ENCODE assay signal across 19 cellular contexts in the genomic region with DNA sequence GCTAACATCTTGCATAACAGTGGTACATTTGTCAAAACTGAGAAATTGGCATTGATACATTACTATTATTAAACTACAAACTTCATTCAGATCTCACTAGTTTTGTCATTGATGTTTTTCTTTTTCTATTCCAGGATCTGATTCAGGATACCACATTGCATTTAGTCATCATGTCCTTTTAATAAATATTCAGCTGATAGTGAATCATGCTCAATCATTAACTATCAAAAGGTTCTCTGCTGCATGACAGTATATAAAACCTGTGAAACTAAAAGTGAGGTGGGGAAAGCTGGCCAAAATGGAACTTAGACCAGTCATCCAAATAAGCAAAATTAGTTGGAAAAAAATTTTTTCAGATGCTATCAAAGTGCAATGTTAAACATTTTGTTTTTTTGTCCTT. TPM values are rescaled to one million over a fixed set of nuclear protein-coding genes. Genes with fewer than 3 reads are reported as not detected.
DNase-seq lines count a peak whose midpoint lies in the region; ATAC-seq, FAIRE-seq and TF ChIP-seq lines count a peak whose summit lies in the region.
"Had no signal": no experiment of that assay in that cellular context is flagged by ENCODE, and none has a peak within 500 bp of the region (broad histone marks: within the 10 kb centered on the region; RNA-seq: fewer than 3 reads in every experiment).

No MANE protein-coding gene starts in this region.

- no peaks in the 10 kb centered on the region for H3K36me3 ChIP-seq in astrocyte (ENCODE audit: insufficient read depth, low read length)
- H3K36me3 ChIP-seq: BLaER1 had no signal

- TF ChIP-seq CTCF in A549 (IDR thresholded peaks at IDR 0.05): no peak
- TF ChIP-seq CTCF in astrocyte (IDR thresholded peaks at IDR 0.05; ENCODE audit: insufficient read depth, low read depth, low read length): no peak

- no peak overlapping the region for H3K9ac ChIP-seq in astrocyte (ENCODE audit: low read length)
- H3K9ac ChIP-seq: BLaER1 had no signal

- H3K36me3 Mint-ChIP-seq in astrocyte (ENCODE audit: low read depth, unreplicated experiment): no peaks in the 10 kb centered on the region
- H3K36me3 Mint-ChIP-seq: CD14-positive monocyte; CD4-positive, alpha-beta memory T cell had no signal

- no peaks in the 10 kb centered on the region for H3K4me1 Mint-ChIP-seq in astrocyte (ENCODE audit: low read depth, unreplicated experiment)
- H3K4me1 Mint-ChIP-seq: CD14-positive monocyte; CD4-positive, alpha-beta memory T cell had no signal

- H3K4me3 ChIP-seq in A549: no peak overlapping the region
- no peak overlapping the region for H3K4me3 ChIP-seq in astrocyte (ENCODE audit: insufficient read depth, low read depth, low read length)
- H3K4me3 ChIP-seq: BLaER1 had no signal

- no peaks in the 10 kb centered on the region for H3K9me3 ChIP-seq in A549
- H3K9me3 ChIP-seq in astrocyte (ENCODE audit: insufficient read depth, low read depth, low read length): no peaks in the 10 kb centered on the region
- H3K9me3 ChIP-seq: BLaER1 had no signal

- H3K4me2 ChIP-seq in A549 (no peak overlapping the region), astrocyte (ENCODE audit: low read length) (no peak overlapping the region)
- H3K4me2 ChIP-seq: BLaER1 had no signal

- no peak overlapping the region for H3K27ac ChIP-seq in A549
- no peak overlapping the region for H3K27ac ChIP-seq in astrocyte (ENCODE audit: low read depth, low read length)
- H3K27ac ChIP-seq: 22Rv1, BLaER1, HL-60 had no signal

- no peaks in the 10 kb centered on the region for H3K27me3 ChIP-seq in astrocyte (ENCODE audit: insufficient read depth, low read length)

- FAIRE-seq in A549 (lab: Jason Lieb, UNC): peak; percentile 43
- peak; percentile 97 for FAIRE-seq in astrocyte (lab: Jason Lieb, UNC)

- no peak for TF ChIP-seq EP300 in A549 (IDR thresholded peaks at IDR 0.05)

- ATAC-seq in A549 (no peak), HG02981 (IDR thresholded peaks at IDR 0.05; ENCODE audit: unreplicated experiment) (no peak), GM19395 (IDR thresholded peaks at IDR 0.05; ENCODE audit: unreplicated experiment) (no peak)
- ATAC-seq: HCT116 had no signal

- TF ChIP-seq RAD21 in A549 (conservative IDR thresholded peaks at IDR 0.05 in 1 of 2, IDR thresholded peaks at IDR 0.05 in 1 of 2): no peak

- H3K27ac Mint-ChIP-seq in astrocyte (ENCODE audit: unreplicated experiment): no peak overlapping the region
- H3K27ac Mint-ChIP-seq: CD14-positive monocyte; CD4-positive, alpha-beta memory T cell had no signal

- H3K4me1 ChIP-seq in A549 (no peaks in the 10 kb centered on the region), astrocyte (ENCODE audit: insufficient read depth, low read length) (no peaks in the 10 kb centered on the region)

- POLR2A ChIA-PET in A549 (lab: Yijun Ruan, JAX): no interaction called here

- no peaks in the 10 kb centered on the region for H3K27me3 Mint-ChIP-seq in astrocyte (ENCODE audit: low read depth, unreplicated experiment)

- DNase-seq in A549 (ENCODE audit: low read depth in 1 of 2, low spot score in 1 of 2) (no peak), astrocyte (ENCODE audit: low read depth) (no peak), kidney glomerular epithelial cell (lab: John Stamatoyannopoulos, UW) (peak; percentile 9), renal cortical epithelial cell (ENCODE audit: low read depth) (peak; percentile 74)
- DNase-seq in activated CD8-positive, alpha-beta memory T cell treated with anti-CD3 and anti-CD28 coated beads for 24 hours: no peak
- DNase-seq: Calu3; CD4-positive, alpha-beta memory T cell; DMS79 treated with DMSO at 0.1 percent for 48 hours; GF-D8; GOT3; H7 had no signal

- H3K4me3 Mint-ChIP-seq in astrocyte (ENCODE audit: unreplicated experiment): no peak overlapping the region
- H3K4me3 Mint-ChIP-seq: CD14-positive monocyte; CD4-positive, alpha-beta memory T cell had no signal

- CTCF ChIA-PET in A549 (lab: Yijun Ruan, JAX): interaction anchor here (1.3 kb wide), 1 partner anchor 11 kb away, joined by 3 read pairs; no protein-coding TSS in a partner anchor

- no peaks in the 10 kb centered on the region for H4K20me1 ChIP-seq in astrocyte (ENCODE audit: insufficient read depth, low read length)

- H3K9me3 Mint-ChIP-seq in astrocyte (ENCODE audit: unreplicated experiment): no peaks in the 10 kb centered on the region
- H3K9me3 Mint-ChIP-seq: CD4-positive, alpha-beta memory T cell had no signal

- H2AFZ ChIP-seq in astrocyte (ENCODE audit: low read depth, low read length): no peak overlapping the region

- TF ChIP-seq POLR2A in A549 (IDR thresholded peaks at IDR 0.05; ENCODE audit: low read length): no peak

- no peaks in the 10 kb centered on the region for H3K79me2 ChIP-seq in astrocyte (ENCODE audit: insufficient read depth, low read length)

TF ChIP-seq in A549, 52 proteins besides CTCF, POLR2A, EP300 and RAD21:
- TF ChIP-seq CBX2 (IDR thresholded peaks at IDR 0.05; ENCODE audit: borderline replicate concordance, low read depth): no peak
- no peak for TF ChIP-seq KDM1A (IDR thresholded peaks at IDR 0.05; ENCODE audit: low read depth)
- TF ChIP-seq FOSB (CRISPR knock-in tag; IDR thresholded peaks at IDR 0.05): no peak
- no peak for TF ChIP-seq HDAC2 (IDR thresholded peaks at IDR 0.05)
- no peak for TF ChIP-seq TP53 (CRISPR knock-in tag; IDR thresholded peaks at IDR 0.05)
- no peak for TF ChIP-seq FOSL2 (IDR thresholded peaks at IDR 0.05)
- TF ChIP-seq FOSL2 (CRISPR knock-in tag; IDR thresholded peaks at IDR 0.05): no peak
- TF ChIP-seq HOXB13 (CRISPR knock-in tag; IDR thresholded peaks at IDR 0.05; ENCODE audit: low read depth): no peak
- no peak for TF ChIP-seq POLR2AphosphoS2 (conservative IDR thresholded peaks at IDR 0.05; ENCODE audit: low read length)
- no peak for TF ChIP-seq RFX5 (IDR thresholded peaks at IDR 0.05)
- TF ChIP-seq, protein P1, sequence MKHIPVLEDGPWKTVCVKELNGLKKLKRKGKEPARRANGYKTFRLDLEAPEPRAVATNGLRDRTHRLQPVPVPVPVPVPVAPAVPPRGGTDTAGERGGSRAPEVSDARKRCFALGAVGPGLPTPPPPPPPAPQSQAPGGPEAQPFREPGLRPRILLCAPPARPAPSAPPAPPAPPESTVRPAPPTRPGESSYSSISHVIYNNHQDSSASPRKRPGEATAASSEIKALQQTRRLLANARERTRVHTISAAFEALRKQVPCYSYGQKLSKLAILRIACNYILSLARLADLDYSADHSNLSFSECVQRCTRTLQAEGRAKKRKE (CRISPR knock-in tag; IDR thresholded peaks at IDR 0.05; ENCODE audit: low read depth): no peak
- TF ChIP-seq ZSCAN20 (CRISPR knock-in tag; IDR thresholded peaks at IDR 0.05): no peak
- no peak for TF ChIP-seq HOXA7 (CRISPR knock-in tag; IDR thresholded peaks at IDR 0.05)
- no peak for TF ChIP-seq BHLHE40 (IDR thresholded peaks at IDR 0.05; ENCODE audit: low read depth, low read length)
- no peak for TF ChIP-seq JUNB (IDR thresholded peaks at IDR 0.05)
- no peak for TF ChIP-seq TFCP2L1 (CRISPR knock-in tag; IDR thresholded peaks at IDR 0.05)
- no peak for TF ChIP-seq SMC3 (IDR thresholded peaks at IDR 0.05)
- TF ChIP-seq CBX8 (IDR thresholded peaks at IDR 0.05): no peak
- TF ChIP-seq, protein P2, sequence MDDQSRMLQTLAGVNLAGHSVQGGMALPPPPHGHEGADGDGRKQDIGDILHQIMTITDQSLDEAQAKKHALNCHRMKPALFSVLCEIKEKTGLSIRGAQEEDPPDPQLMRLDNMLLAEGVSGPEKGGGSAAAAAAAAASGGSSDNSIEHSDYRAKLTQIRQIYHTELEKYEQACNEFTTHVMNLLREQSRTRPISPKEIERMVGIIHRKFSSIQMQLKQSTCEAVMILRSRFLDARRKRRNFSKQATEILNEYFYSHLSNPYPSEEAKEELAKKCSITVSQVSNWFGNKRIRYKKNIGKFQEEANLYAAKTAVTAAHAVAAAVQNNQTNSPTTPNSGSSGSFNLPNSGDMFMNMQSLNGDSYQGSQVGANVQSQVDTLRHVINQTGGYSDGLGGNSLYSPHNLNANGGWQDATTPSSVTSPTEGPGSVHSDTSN (IDR thresholded peaks at IDR 0.05): no peak
- TF ChIP-seq, protein P3, sequence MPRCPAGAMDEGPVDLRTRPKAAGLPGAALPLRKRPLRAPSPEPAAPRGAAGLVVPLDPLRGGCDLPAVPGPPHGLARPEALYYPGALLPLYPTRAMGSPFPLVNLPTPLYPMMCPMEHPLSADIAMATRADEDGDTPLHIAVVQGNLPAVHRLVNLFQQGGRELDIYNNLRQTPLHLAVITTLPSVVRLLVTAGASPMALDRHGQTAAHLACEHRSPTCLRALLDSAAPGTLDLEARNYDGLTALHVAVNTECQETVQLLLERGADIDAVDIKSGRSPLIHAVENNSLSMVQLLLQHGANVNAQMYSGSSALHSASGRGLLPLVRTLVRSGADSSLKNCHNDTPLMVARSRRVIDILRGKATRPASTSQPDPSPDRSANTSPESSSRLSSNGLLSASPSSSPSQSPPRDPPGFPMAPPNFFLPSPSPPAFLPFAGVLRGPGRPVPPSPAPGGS (IDR thresholded peaks at IDR 0.05): no peak

RNA-seq across cellular contexts. Expression of a gene that starts 28.1 kb away (rescaled TPM):
- polyA plus RNA-seq in A549 (2011; rRNA removed) (0.04 and 0.05 TPM in 2 replicates), A549 (2017; fragmentation: RNase III; extraction: RNeasy Plus Mini Kit Qiagen cat#74134 plus additional on column Dnase treatment) (0.01 TPM in 2 of 3 replicates, not detected in the other)
- polyA plus RNA-seq in A549 (2012; cell fraction: cytosol; rRNA removed): 0.03 and 0.05 TPM in 2 replicates
- 0.05 and 0.06 TPM in 2 replicates for polyA plus RNA-seq in A549 (2012; cell fraction: nucleus; rRNA removed)
- 0.45 TPM in 1 of 2 replicates, not detected in the other for polyA minus RNA-seq in A549 (2011; rRNA and poly(A)+ RNA removed)
- total RNA-seq in astrocyte (12.9 and 15.0 TPM in 2 replicates), renal cortical epithelial cell (3.5 and 8.2 TPM in 2 replicates)
- total RNA-seq: CD4-positive, alpha-beta memory T cell had no signal
- polyA plus RNA-seq: AG04450; CD14-positive monocyte; CD4-positive, alpha-beta memory T cell had no signal

Comparison
In these comparisons a context has a peak if more than half of its experiments do, and no peak if none do; other contexts are left out.
1. DNase-seq: peak in kidney glomerular epithelial cell (single experiment) and renal cortical epithelial cell (single experiment); none in A549 (0 of 2), astrocyte (single experiment) and activated CD8-positive, alpha-beta memory T cell treated with anti-CD3 and anti-CD28 coated beads for 24 hours (single experiment).